ENCODE assay signal across 24 cellular contexts in the genomic region with DNA sequence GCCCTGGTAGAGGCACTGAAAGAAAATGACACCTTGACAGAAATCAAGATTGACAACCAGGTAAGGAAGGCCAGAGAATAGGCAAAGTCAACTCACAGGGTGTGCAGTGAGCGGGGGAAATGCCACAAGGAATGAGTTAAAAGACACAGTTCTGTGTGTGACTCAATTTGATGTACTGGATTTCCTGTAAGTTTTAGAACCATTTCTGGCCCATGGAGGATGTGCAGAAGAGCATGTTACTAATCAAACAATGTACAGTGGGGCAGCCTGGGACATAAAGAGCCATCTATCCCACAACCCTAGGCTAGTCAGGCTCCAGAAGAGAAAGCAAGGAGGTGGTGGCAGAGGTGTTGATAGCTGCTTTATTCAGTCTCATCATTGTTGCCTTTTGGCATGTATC. TPM values are rescaled to one million over a fixed set of nuclear protein-coding genes. Genes with fewer than 3 reads are reported as not detected.
A peak's percentile ranks its signal among the peaks of the same experiment; 100 is the strongest.
DNase-seq lines count a peak whose midpoint lies in the region; ATAC-seq and TF ChIP-seq lines count a peak whose summit lies in the region.
"Had no signal": no experiment of that assay in that cellular context is flagged by ENCODE, and none has a peak within 500 bp of the region (broad histone marks: within the 10 kb centered on the region; RNA-seq: fewer than 3 reads in every experiment).

No MANE protein-coding gene starts in this region.

- H3K27me3 Mint-ChIP-seq in activated CD4-positive, alpha-beta T cell treated with anti-CD3 and anti-CD28 coated beads for 36 hours = no peaks in the 10 kb centered on the region
- no peaks in the 10 kb centered on the region for H3K27me3 Mint-ChIP-seq in activated CD4-positive, alpha-beta T cell treated with anti-CD3 and anti-CD28 coated beads, Interleukin-2, amount 10 ng/mL, durations not matched to agents 7 days and 5 days
- no peaks in the 10 kb centered on the region for H3K27me3 Mint-ChIP-seq in central memory CD8-positive, alpha-beta T cell
- H3K27me3 Mint-ChIP-seq: CD4-positive, alpha-beta T cell had no signal

- peak; percentile 61 for ATAC-seq in activated CD4-positive, alpha-beta T cell treated with anti-CD3 and anti-CD28 coated beads for 36 hours
- ATAC-seq in central memory CD8-positive, alpha-beta T cell (replicated peaks; ENCODE audit: extremely low read depth, poor library complexity, severe bottlenecking) = no peak

- H3K9me3 ChIP-seq in GM23248 (ENCODE audit: low read depth) = no peaks in the 10 kb centered on the region
- no peaks in the 10 kb centered on the region for H3K9me3 ChIP-seq in parathyroid adenoma (ENCODE audit: control insufficient read depth, low read length)
- H3K9me3 ChIP-seq: BLaER1 treated with 17β-estradiol and CSF1 and Interleukin-3, amounts not matched to agents 10 nM and 100 nM; SJSA1 had no signal

- H4K20me1 ChIP-seq in GM23248 (ENCODE audit: insufficient read depth) = no peaks in the 10 kb centered on the region
- H4K20me1 ChIP-seq: BLaER1 treated with 17β-estradiol and CSF1 and Interleukin-3, amounts not matched to agents 10 nM and 100 nM had no signal

- H3K27ac ChIP-seq in GM23248 = no peak overlapping the region
- H3K27ac ChIP-seq in parathyroid adenoma = no peak overlapping the region
- H3K27ac ChIP-seq: BLaER1 treated with 17β-estradiol and CSF1 and Interleukin-3, amounts not matched to agents 10 nM and 100 nM; PC-9; SJSA1 had no signal

- H3K4me3 Mint-ChIP-seq in activated CD4-positive, alpha-beta T cell treated with anti-CD3 and anti-CD28 coated beads for 36 hours = no peak overlapping the region
- no peak overlapping the region for H3K4me3 Mint-ChIP-seq in activated CD4-positive, alpha-beta T cell treated with anti-CD3 and anti-CD28 coated beads, Interleukin-2, amount 10 ng/mL, durations not matched to agents 7 days and 5 days
- no peak overlapping the region for H3K4me3 Mint-ChIP-seq in central memory CD8-positive, alpha-beta T cell
- H3K4me3 Mint-ChIP-seq: CD4-positive, alpha-beta T cell had no signal

- TF ChIP-seq CTCF in parathyroid adenoma (IDR thresholded peaks at IDR 0.05) = no peak

- no peak overlapping the region for H3K4me2 ChIP-seq in GM23248 (ENCODE audit: unreplicated experiment)
- H3K4me2 ChIP-seq in parathyroid adenoma (ENCODE audit: low read length) = no peak overlapping the region

- no peaks in the 10 kb centered on the region for H3K4me1 Mint-ChIP-seq in activated CD4-positive, alpha-beta T cell treated with anti-CD3 and anti-CD28 coated beads for 36 hours
- peaks cover 12% of the 10 kb centered on the region for H3K4me1 Mint-ChIP-seq in activated CD4-positive, alpha-beta T cell treated with anti-CD3 and anti-CD28 coated beads, Interleukin-2, amount 10 ng/mL, durations not matched to agents 7 days and 5 days
- H3K4me1 Mint-ChIP-seq in central memory CD8-positive, alpha-beta T cell = no peaks in the 10 kb centered on the region

- H3K9ac ChIP-seq in GM23248 = no peak overlapping the region
- no peak overlapping the region for H3K9ac ChIP-seq in parathyroid adenoma
- H3K9ac ChIP-seq: BLaER1 treated with 17β-estradiol and CSF1 and Interleukin-3, amounts not matched to agents 10 nM and 100 nM had no signal

- no peaks in the 10 kb centered on the region for H3K36me3 ChIP-seq in GM23248 (ENCODE audit: low read depth)
- H3K36me3 ChIP-seq in parathyroid adenoma (ENCODE audit: control insufficient read depth, insufficient read depth, low read length) = no peaks in the 10 kb centered on the region
- H3K36me3 ChIP-seq: SJSA1 had no signal

- no peaks in the 10 kb centered on the region for H3K4me1 ChIP-seq in GM23248 (ENCODE audit: insufficient read depth)
- peaks cover 7% of the 10 kb centered on the region for H3K4me1 ChIP-seq in parathyroid adenoma
- H3K4me1 ChIP-seq: SJSA1 had no signal

- H3K4me3 ChIP-seq in GM23248 = no peak overlapping the region
- no peak overlapping the region for H3K4me3 ChIP-seq in parathyroid adenoma (ENCODE audit: low read depth, low read length)
- H3K4me3 ChIP-seq: BLaER1 treated with 17β-estradiol and CSF1 and Interleukin-3, amounts not matched to agents 10 nM and 100 nM; PC-9; SJSA1 had no signal

- H2AFZ ChIP-seq in GM23248 (no peak overlapping the region), parathyroid adenoma (peak overlapping the region; percentile 28)
- H2AFZ ChIP-seq: PC-9 had no signal

- in situ Hi-C loops in GM23248 (cut with MboI) = no loop called here

- H3K27me3 ChIP-seq in GM23248 (replicated peaks; ENCODE audit: insufficient read depth) = no peaks in the 10 kb centered on the region
- H3K27me3 ChIP-seq in parathyroid adenoma (ENCODE audit: control insufficient read depth, insufficient read depth, low read length) = no peaks in the 10 kb centered on the region
- H3K27me3 ChIP-seq: BLaER1 treated with 17β-estradiol and CSF1 and Interleukin-3, amounts not matched to agents 10 nM and 100 nM; SJSA1 had no signal

- peaks cover 7% of the 10 kb centered on the region for H3K36me3 Mint-ChIP-seq in activated CD4-positive, alpha-beta T cell treated with anti-CD3 and anti-CD28 coated beads for 36 hours (ENCODE audit: low read depth)
- H3K36me3 Mint-ChIP-seq in activated CD4-positive, alpha-beta T cell treated with anti-CD3 and anti-CD28 coated beads, Interleukin-2, amount 10 ng/mL, durations not matched to agents 7 days and 5 days (ENCODE audit: low read depth) = peaks cover 7% of the 10 kb centered on the region
- peaks cover 18% of the 10 kb centered on the region for H3K36me3 Mint-ChIP-seq in central memory CD8-positive, alpha-beta T cell (ENCODE audit: insufficient read depth)

- no peak for DNase-seq in activated CD4-positive, alpha-beta T cell treated with anti-CD3 and anti-CD28 coated beads for 36 hours
- no peak for DNase-seq in activated CD4-positive, alpha-beta T cell treated with anti-CD3 and anti-CD28 coated beads, Interleukin-2, amount 10 ng/mL, durations not matched to agents 7 days and 5 days
- DNase-seq in GM23248 (peak; percentile 0), occipital lobe (lab: John Stamatoyannopoulos, UW) (no peak), epidermal melanocyte (ENCODE audit: insufficient read length, low spot score) (no peak)
- DNase-seq in central memory CD8-positive, alpha-beta T cell (ENCODE audit: low spot score in 2 of 2) = no peak
- DNase-seq: AML-193; CD4-positive, alpha-beta T cell; DMS79 treated with DMSO at 0.1 percent for 48 hours; Karpas-422; MV-4-11; NCI-H1105 treated with DMSO at 0.1 percent for 48 hours; NCI-H146; NCI-H1930; NCI-H2107; NCI-H446; NCI-H526; NCI-H82; PC-9; Right ventricle myocardium superior; RPMI8226 had no signal

- no peaks in the 10 kb centered on the region; the same call in 1 of the 2 replicates for H3F3A ChIP-seq in GM23248 (ENCODE audit: insufficient read depth)

- CTCF ChIA-PET in activated CD4-positive, alpha-beta T cell treated with anti-CD3 and anti-CD28 coated beads for 36 hours (lab: Charles Lee) = interaction anchor here (0.6 kb wide), 1 partner anchor 378 kb away, joined by 3 read pairs; no protein-coding TSS in a partner anchor
- CTCF ChIA-PET in activated CD4-positive, alpha-beta T cell treated with anti-CD3 and anti-CD28 coated beads, Interleukin-2, amount 10 ng/mL, durations not matched to agents 7 days and 5 days (lab: Charles Lee) = no interaction called here

- H3K27ac Mint-ChIP-seq in activated CD4-positive, alpha-beta T cell treated with anti-CD3 and anti-CD28 coated beads for 36 hours = no peak overlapping the region
- no peak overlapping the region for H3K27ac Mint-ChIP-seq in activated CD4-positive, alpha-beta T cell treated with anti-CD3 and anti-CD28 coated beads, Interleukin-2, amount 10 ng/mL, durations not matched to agents 7 days and 5 days
- H3K27ac Mint-ChIP-seq in central memory CD8-positive, alpha-beta T cell (ENCODE audit: low read depth) = peak overlapping the region; percentile 38
- H3K27ac Mint-ChIP-seq: CD4-positive, alpha-beta T cell had no signal

- no peaks in the 10 kb centered on the region for H3K9me3 Mint-ChIP-seq in activated CD4-positive, alpha-beta T cell treated with anti-CD3 and anti-CD28 coated beads for 36 hours (ENCODE audit: low read depth)
- H3K9me3 Mint-ChIP-seq in activated CD4-positive, alpha-beta T cell treated with anti-CD3 and anti-CD28 coated beads, Interleukin-2, amount 10 ng/mL, durations not matched to agents 7 days and 5 days = no peaks in the 10 kb centered on the region
- H3K9me3 Mint-ChIP-seq in central memory CD8-positive, alpha-beta T cell = no peaks in the 10 kb centered on the region
- H3K9me3 Mint-ChIP-seq: CD4-positive, alpha-beta T cell had no signal

- WGBS in GM23248 (ENCODE audit: low coverage in 1 of 2, low lambda C conversion rate in 2 of 2, missing lambda C conversion rate in 2 of 2), 2 experiments = 94 to 100% methylated on average over 1 of the region's 1 CpG

- POLR2A ChIA-PET in activated CD4-positive, alpha-beta T cell treated with anti-CD3 and anti-CD28 coated beads for 36 hours (lab: Charles Lee) = no interaction called here
- POLR2A ChIA-PET in activated CD4-positive, alpha-beta T cell treated with anti-CD3 and anti-CD28 coated beads, Interleukin-2, amount 10 ng/mL, durations not matched to agents 7 days and 5 days (lab: Charles Lee) = no interaction called here

- intact Hi-C loops in activated CD4-positive, alpha-beta T cell treated with anti-CD3 and anti-CD28 coated beads for 36 hours (cut with DNase I, micrococcal nuclease) = no loop called here

- H3K79me2 ChIP-seq in GM23248 (ENCODE audit: insufficient read depth) (no peaks in the 10 kb centered on the region), parathyroid adenoma (no peaks in the 10 kb centered on the region)

- H3K9me2 ChIP-seq in GM23248 (ENCODE audit: insufficient read depth) = no peaks in the 10 kb centered on the region

RNA-seq across cellular contexts. Expression of a gene that starts 31.2 kb away (rescaled TPM):
- 10 to 100 TPM; 52.4 to 55.7 TPM for total RNA-seq in activated CD4-positive, alpha-beta T cell treated with anti-CD3 and anti-CD28 coated beads for 36 hours
- 10 to 100 TPM; 66.0 to 66.1 TPM for total RNA-seq in activated CD4-positive, alpha-beta T cell treated with anti-CD3 and anti-CD28 coated beads, Interleukin-2, amount 10 ng/mL, durations not matched to agents 7 days and 5 days
- total RNA-seq in GM23248 (2014; rRNA removed; shearing (Covaris generic)) = 35.1 and 46.0 TPM in 2 replicates
- polyA plus RNA-seq in GM23248 (2016; fragmentation: Nextera tagmentation; extraction: Ambion mirVana) = 47.2 and 47.7 TPM in 2 replicates
- total RNA-seq in occipital lobe = 81.7 TPM

RNA-seq across cellular contexts. Expression of a gene that starts 46.9 kb away (rescaled TPM):
- total RNA-seq in activated CD4-positive, alpha-beta T cell treated with anti-CD3 and anti-CD28 coated beads for 36 hours = 1 to 10 TPM; 5.4 to 6.9 TPM
- 10 to 100 TPM; 10.9 to 12.8 TPM for total RNA-seq in activated CD4-positive, alpha-beta T cell treated with anti-CD3 and anti-CD28 coated beads, Interleukin-2, amount 10 ng/mL, durations not matched to agents 7 days and 5 days
- 5.9 and 7.8 TPM in 2 replicates for total RNA-seq in GM23248 (2014; rRNA removed; shearing (Covaris generic))
- polyA plus RNA-seq in GM23248 (2016; fragmentation: Nextera tagmentation; extraction: Ambion mirVana) = 4.1 and 4.6 TPM in 2 replicates
- 241 TPM for total RNA-seq in occipital lobe

Comparison
In these comparisons a context has a peak if more than half of its experiments do, and no peak if none do; other contexts are left out.
1. RNA of a gene that starts 46.9 kb away (total RNA-seq): 241 TPM in occipital lobe (single experiment); 10.9 to 12.8 TPM in activated CD4-positive, alpha-beta T cell treated with anti-CD3 and anti-CD28 coated beads, Interleukin-2, amount 10 ng/mL, durations not matched to agents 7 days and 5 days, 5.4 to 6.9 TPM in activated CD4-positive, alpha-beta T cell treated with anti-CD3 and anti-CD28 coated beads for 36 hours and 5.9 to 7.8 TPM in GM23248; every median in the first group is over 10 times any median in the second.